Comparison of ENCODE assay signal across 30 cellular contexts in the genomic region with DNA sequence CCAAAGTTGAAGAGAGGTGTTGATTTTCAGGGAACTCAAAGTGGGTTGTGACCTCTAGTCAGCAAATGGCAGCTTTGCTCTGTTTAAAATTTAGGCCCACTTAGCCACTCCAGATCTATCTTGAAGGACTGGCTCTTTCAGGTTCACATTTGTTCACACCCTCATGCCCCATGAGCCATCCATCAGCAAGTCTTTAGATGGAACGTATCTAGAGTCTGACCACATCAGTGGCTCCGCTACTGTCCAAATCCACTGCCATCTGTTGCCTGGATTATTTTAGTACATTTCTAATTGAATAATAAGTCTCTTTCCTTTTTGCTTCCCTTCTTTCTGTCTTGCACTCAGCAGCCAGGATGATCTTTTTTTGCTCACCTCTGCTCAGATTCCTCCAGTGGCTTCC. TPM values are rescaled to one million over a fixed set of nuclear protein-coding genes. Genes with fewer than 3 reads are reported as not detected.
"Had no signal": no experiment of that assay in that cellular context is flagged by ENCODE, and none has a peak within 500 bp of the region (broad histone marks: within the 10 kb centered on the region; RNA-seq: fewer than 3 reads in every experiment).

No MANE protein-coding gene starts in this region.

- H3K27ac ChIP-seq: colonic mucosa, epithelial cell of prostate, gastrocnemius medialis, heart left ventricle, hepatocyte, prostate gland, right atrium auricular region, skin epidermis, spleen, testis, transverse colon, upper lobe of right lung, uterus had no signal

- H3K79me2 ChIP-seq: hepatocyte had no signal

- H3K27me3 ChIP-seq: colonic mucosa, gastrocnemius medialis, heart left ventricle, hepatocyte, right atrium auricular region, spleen, testis, transverse colon, upper lobe of right lung, uterus had no signal

- ATAC-seq: esophagus mucosa; gastrocnemius medialis; heart left ventricle; left lobe of liver; mucosa of descending colon; naive thymus-derived CD8-positive, alpha-beta T cell; sciatic nerve; stimulated activated memory B cell treated with anti-CD40 and anti-IgM and Interleukin-4, amounts not matched to agents 10 μg/mL and 1 μg/mL and 100 μg/mL, for 72 hours; stimulated activated naive CD8-positive, alpha-beta T cell treated with anti-CD3 and anti-CD28 coated beads, Interleukin-15, Interleukin-2, amounts not matched to agents 100 U/mL and 50 U/mL, for 24 hours; upper lobe of right lung had no signal

- H3K4me1 ChIP-seq: colonic mucosa, prostate gland, testis, upper lobe of right lung, uterus had no signal

- FAIRE-seq: kidney had no signal

- H3K36me3 ChIP-seq: colonic mucosa, gastrocnemius medialis, heart left ventricle, prostate gland, right atrium auricular region, spleen, transverse colon, upper lobe of right lung, uterus had no signal

- H3K9me3 ChIP-seq: colonic mucosa, gastrocnemius medialis, heart left ventricle, mucosa of descending colon, prostate gland, right atrium auricular region, testis, transverse colon, upper lobe of right lung, uterus had no signal

- H3K4me2 ChIP-seq: hepatocyte had no signal

- H3K4me3 ChIP-seq: colonic mucosa, gastrocnemius medialis, heart left ventricle, hepatocyte, lung, mucosa of descending colon, prostate gland, right atrium auricular region, skin epidermis, spleen, testis, transverse colon, upper lobe of right lung, uterus had no signal

- DNase-seq: colonic mucosa; effector CD8-positive, alpha-beta T cell; endodermal cell; foreskin fibroblast; gastrocnemius medialis; heart left ventricle; kidney; mucosa of descending colon; naive thymus-derived CD8-positive, alpha-beta T cell; nephron progenitor cell; nucleus accumbens; spleen; stimulated activated CD4-positive, alpha-beta T cell treated with anti-CD3 and anti-CD28 coated beads, Interleukin-4, amount 100 ng/mL, for 4 hours; stimulated activated naive CD8-positive, alpha-beta T cell treated with anti-CD3 and anti-CD28 coated beads, Interleukin-15, Interleukin-2, amounts not matched to agents 100 U/mL and 50 U/mL, for 24 hours; substantia nigra; testis; transverse colon; upper lobe of right lung; uterus had no signal

- H2AFZ ChIP-seq: hepatocyte had no signal

RNA-seq across cellular contexts. Expression of a gene that starts 10.5 kb away (rescaled TPM):
- total RNA-seq: naive thymus-derived CD8-positive, alpha-beta T cell had no signal
- polyA plus RNA-seq: naive thymus-derived CD8-positive, alpha-beta T cell had no signal

RNA-seq across cellular contexts. Expression of a gene that starts 55.0 kb away (rescaled TPM):
- total RNA-seq: esophagus mucosa; kidney; left lobe of liver; naive thymus-derived CD8-positive, alpha-beta T cell; osteocyte; transverse colon had no signal
- polyA plus RNA-seq: naive thymus-derived CD8-positive, alpha-beta T cell had no signal
